ENCODE assay signal across 15 cellular contexts in the genomic region with DNA sequence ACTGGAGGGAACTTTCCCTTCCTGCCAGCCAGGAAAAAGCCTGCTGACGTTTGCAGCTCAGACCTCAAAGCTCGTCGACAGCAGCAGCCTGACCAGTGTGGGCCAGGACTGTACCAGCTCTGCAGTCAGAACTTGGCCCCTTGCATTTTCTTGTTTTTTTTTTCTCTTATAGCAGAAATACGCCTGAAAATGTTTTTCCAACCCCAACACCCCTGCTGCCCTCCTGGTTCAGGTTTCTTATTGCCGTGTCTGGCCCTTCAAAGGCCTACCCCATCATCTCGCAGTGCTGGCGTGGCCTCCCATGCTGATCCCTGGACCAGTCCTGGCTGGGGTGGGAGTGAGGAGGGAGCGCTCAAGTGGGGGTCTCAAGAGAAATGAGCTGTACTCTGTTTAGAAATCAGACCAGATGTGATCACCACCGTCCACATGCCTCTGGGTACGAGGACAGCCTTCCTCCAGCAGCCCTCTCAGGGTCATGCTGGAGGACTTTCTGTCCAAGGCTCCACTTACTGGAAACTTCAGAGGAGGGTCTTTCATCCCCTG.
"Had no signal": no experiment of that assay in that cellular context is flagged by ENCODE, and none has a peak within 500 bp of the region (broad histone marks: within the 10 kb centered on the region; RNA-seq: fewer than 3 reads in every experiment).

No MANE protein-coding gene starts in this region.

- H3K9me3 ChIP-seq: colonic mucosa, upper lobe of left lung had no signal

- H3K36me3 Mint-ChIP-seq: activated naive CD4-positive, alpha-beta T cell treated with anti-CD3 and anti-CD28 coated beads, Interleukin-2, amount 50 U/mL, for 72 hours; WTC11 had no signal

- ATAC-seq: activated naive CD4-positive, alpha-beta T cell treated with anti-CD3 and anti-CD28 coated beads, Interleukin-2, amount 50 U/mL, for 72 hours; SK-N-SH treated with all-trans-retinoic acid at 6 μM for 48 hours; stimulated activated memory B cell treated with anti-CD40 and anti-IgM and Interleukin-4, amounts not matched to agents 10 μg/mL and 1 μg/mL and 100 μg/mL, for 72 hours had no signal

- H3K4me3 Mint-ChIP-seq: activated CD4-positive, alpha-beta T cell treated with anti-CD3 and anti-CD28 coated beads, Interleukin-2, amount 10 ng/mL, durations not matched to agents 24 days and 14 days; memory B cell; neural progenitor cell; stimulated activated memory B cell treated with anti-CD40 and anti-IgM and Interleukin-4, amounts not matched to agents 10 μg/mL and 1 μg/mL and 100 μg/mL, for 72 hours; T-helper 1 cell treated with Interleukin-12 subunit alpha and Interleukin-12 subunit beta and Interleukin-4 antibody, amounts not matched to agents 30 μg/mL and 1 μg/mL, for 36 hours; WTC11 had no signal

- H3K27ac ChIP-seq: colonic mucosa, hepatocyte, neural progenitor cell, upper lobe of left lung had no signal

- H3K27me3 ChIP-seq: colonic mucosa, hepatocyte, neural progenitor cell, upper lobe of left lung had no signal

- H3K79me2 ChIP-seq: hepatocyte had no signal

- H3K27ac Mint-ChIP-seq: activated CD4-positive, alpha-beta T cell treated with anti-CD3 and anti-CD28 coated beads, Interleukin-2, amount 10 ng/mL, durations not matched to agents 24 days and 14 days; memory B cell; stimulated activated memory B cell treated with anti-CD40 and anti-IgM and Interleukin-4, amounts not matched to agents 10 μg/mL and 1 μg/mL and 100 μg/mL, for 72 hours; T-helper 1 cell treated with Interleukin-12 subunit alpha and Interleukin-12 subunit beta and Interleukin-4 antibody, amounts not matched to agents 30 μg/mL and 1 μg/mL, for 36 hours had no signal

- H3K27me3 Mint-ChIP-seq: activated CD4-positive, alpha-beta T cell treated with anti-CD3 and anti-CD28 coated beads, Interleukin-2, amount 10 ng/mL, durations not matched to agents 24 days and 14 days; memory B cell; stimulated activated memory B cell treated with anti-CD40 and anti-IgM and Interleukin-4, amounts not matched to agents 10 μg/mL and 1 μg/mL and 100 μg/mL, for 72 hours had no signal

- H3K4me2 ChIP-seq: hepatocyte, neural progenitor cell had no signal

- H3K9me3 Mint-ChIP-seq: activated CD4-positive, alpha-beta T cell treated with anti-CD3 and anti-CD28 coated beads, Interleukin-2, amount 10 ng/mL, durations not matched to agents 24 days and 14 days; activated naive CD4-positive, alpha-beta T cell treated with anti-CD3 and anti-CD28 coated beads, Interleukin-2, amount 50 U/mL, for 72 hours; memory B cell; neural progenitor cell; stimulated activated memory B cell treated with anti-CD40 and anti-IgM and Interleukin-4, amounts not matched to agents 10 μg/mL and 1 μg/mL and 100 μg/mL, for 72 hours; T-helper 1 cell treated with Interleukin-12 subunit alpha and Interleukin-12 subunit beta and Interleukin-4 antibody, amounts not matched to agents 30 μg/mL and 1 μg/mL, for 36 hours; WTC11 had no signal

- DNase-seq: activated CD4-positive, alpha-beta T cell treated with anti-CD3 and anti-CD28 coated beads, Interleukin-2, amount 10 ng/mL, durations not matched to agents 24 days and 14 days; activated effector memory CD4-positive, alpha-beta T cell treated with Interleukin-2 at 50 U/mL for 16 hours; activated T-cell treated with anti-CD3 and anti-CD28 coated beads, Interleukin-2, amount 50 U/mL, for 1 hour; colonic mucosa; effector CD4-positive, alpha-beta T cell; posterior cingulate gyrus; upper lobe of left lung had no signal

- H3K4me1 ChIP-seq: colonic mucosa, neural progenitor cell, upper lobe of left lung had no signal

- H3K4me1 Mint-ChIP-seq: activated CD4-positive, alpha-beta T cell treated with anti-CD3 and anti-CD28 coated beads, Interleukin-2, amount 10 ng/mL, durations not matched to agents 24 days and 14 days had no signal

- H3K9ac ChIP-seq: neural progenitor cell had no signal

- H3K36me3 ChIP-seq: colonic mucosa, neural progenitor cell, upper lobe of left lung had no signal

- H3K4me3 ChIP-seq: colonic mucosa, hepatocyte, neural progenitor cell, upper lobe of left lung had no signal
